In genomic region chr19:47231215-47232054, GRCh38 we compare ENCODE assay signal across 8 cellular contexts. TPM values are rescaled to one million over a fixed set of nuclear protein-coding genes. Genes with fewer than 3 reads are reported as not detected.
A peak's percentile ranks its signal among the peaks of the same experiment; 100 is the strongest.
DNase-seq lines count a peak whose midpoint lies in the region; ATAC-seq and TF ChIP-seq lines count a peak whose summit lies in the region.

No MANE protein-coding gene starts in this region.

- 12% methylated on average over 51 of the region's 51 CpGs for WGBS in ectodermal cell, 2 experiments

- H3K36me3 Mint-ChIP-seq in activated CD4-positive, alpha-beta memory T cell treated with anti-CD3 and anti-CD28 coated beads, Interleukin-2, amount 10 ng/mL, durations not matched to agents 7 days and 5 days (ENCODE audit: low read depth): no peaks in the 10 kb centered on the region

- H3K4me1 ChIP-seq in ectodermal cell (ENCODE audit: control insufficient read depth, insufficient read depth, low read length) (peaks cover 19% of the 10 kb centered on the region), lower lobe of right lung (peaks cover 40% of the 10 kb centered on the region)

- intact Hi-C loops in lower lobe of right lung (cut with DNase I): no loop called here

- peak overlapping the region; percentile 36 for H3K27ac ChIP-seq in ectodermal cell (ENCODE audit: insufficient read depth, low read depth, low read length, poor library complexity, severe bottlenecking)
- H3K27ac ChIP-seq in lower lobe of right lung: peak overlapping the region; percentile 89

- DNase-seq in EL: peak; percentile 86
- peak; percentile 76 for DNase-seq in HCEC 1CT
- peak; percentile 49 for DNase-seq in NCI-H510A treated with DMSO at 0.1 percent for 48 hours (lab: John Stamatoyannopoulos, UW)
- peak; percentile 92 for DNase-seq in activated CD4-positive, alpha-beta memory T cell treated with anti-CD3 and anti-CD28 coated beads, Interleukin-2, amount 10 ng/mL, durations not matched to agents 7 days and 5 days
- peak; percentile 94 for DNase-seq in lower lobe of right lung
- peak; percentile 85 to 88 (median 85) for DNase-seq in stimulated activated CD4-positive, alpha-beta T cell treated with anti-CD3 and anti-CD28 coated beads, TNF-alpha, amount 100 ng/mL, for 1 hour (ENCODE audit: low read depth in 3 of 3, low spot score in 1 of 3)

- ATAC-seq in lower lobe of right lung (peak; percentile 65 to 79), GM21737 (IDR thresholded peaks at IDR 0.05; ENCODE audit: unreplicated experiment) (no peak)

- H3K27me3 ChIP-seq in ectodermal cell (ENCODE audit: control insufficient read depth, insufficient read depth, low read length, poor library complexity, severe bottlenecking) (no peaks in the 10 kb centered on the region), lower lobe of right lung (ENCODE audit: low read depth) (no peaks in the 10 kb centered on the region)

- CTCF ChIA-PET in activated CD4-positive, alpha-beta memory T cell treated with anti-CD3 and anti-CD28 coated beads, Interleukin-2, amount 10 ng/mL, durations not matched to agents 7 days and 5 days (lab: Charles Lee): interaction anchor here (0.9 to 4.8 kb wide), 5 partner anchors 13 to 81 kb away, joined by 3 to 59 read pairs (median 10); no protein-coding TSS in a partner anchor

- H3K4me3 ChIP-seq in ectodermal cell (ENCODE audit: insufficient read depth, low read depth, low read length) (peak overlapping the region; percentile 96), lower lobe of right lung (peak overlapping the region; percentile 91)

- H3K9me3 ChIP-seq in ectodermal cell (ENCODE audit: control insufficient read depth, low read length) (no peaks in the 10 kb centered on the region), lower lobe of right lung (no peaks in the 10 kb centered on the region)

- peak overlapping the region; percentile 63 for H3K4me3 Mint-ChIP-seq in activated CD4-positive, alpha-beta memory T cell treated with anti-CD3 and anti-CD28 coated beads, Interleukin-2, amount 10 ng/mL, durations not matched to agents 7 days and 5 days

- POLR2A ChIA-PET in activated CD4-positive, alpha-beta memory T cell treated with anti-CD3 and anti-CD28 coated beads, Interleukin-2, amount 10 ng/mL, durations not matched to agents 7 days and 5 days (lab: Charles Lee): interaction anchor here (1.1 to 3.0 kb wide), 4 partner anchors 9 to 118 kb away, joined by 3 to 34 read pairs (median 10); partner anchors contain the start of gene ZC3H4

- no peak for TF ChIP-seq CTCF in lower lobe of right lung (IDR thresholded peaks at IDR 0.05)

- peak overlapping the region; percentile 85 for H3K27ac Mint-ChIP-seq in activated CD4-positive, alpha-beta memory T cell treated with anti-CD3 and anti-CD28 coated beads, Interleukin-2, amount 10 ng/mL, durations not matched to agents 7 days and 5 days

- H3K27me3 Mint-ChIP-seq in activated CD4-positive, alpha-beta memory T cell treated with anti-CD3 and anti-CD28 coated beads, Interleukin-2, amount 10 ng/mL, durations not matched to agents 7 days and 5 days: no peaks in the 10 kb centered on the region

- no peaks in the 10 kb centered on the region for H3K9me3 Mint-ChIP-seq in activated CD4-positive, alpha-beta memory T cell treated with anti-CD3 and anti-CD28 coated beads, Interleukin-2, amount 10 ng/mL, durations not matched to agents 7 days and 5 days

- no peaks in the 10 kb centered on the region for H3K36me3 ChIP-seq in ectodermal cell (ENCODE audit: control insufficient read depth, insufficient read depth, low read length)
- no peaks in the 10 kb centered on the region for H3K36me3 ChIP-seq in lower lobe of right lung

- peaks cover 29% of the 10 kb centered on the region for H3K4me1 Mint-ChIP-seq in activated CD4-positive, alpha-beta memory T cell treated with anti-CD3 and anti-CD28 coated beads, Interleukin-2, amount 10 ng/mL, durations not matched to agents 7 days and 5 days

RNA-seq across cellular contexts. Expression of gene BBC3, which starts 0.4 kb away (rescaled TPM):
- 10 to 100 TPM; 17.3 to 19.0 TPM for total RNA-seq in activated CD4-positive, alpha-beta memory T cell treated with anti-CD3 and anti-CD28 coated beads, Interleukin-2, amount 10 ng/mL, durations not matched to agents 7 days and 5 days
- 17.5 TPM for polyA plus RNA-seq in ectodermal cell (2013, experiment 1 of 4)
- polyA plus RNA-seq in ectodermal cell (2013, experiment 2 of 4): 15.1 TPM
- 14.1 TPM for polyA plus RNA-seq in ectodermal cell (2013, experiment 3 of 4)
- polyA plus RNA-seq in ectodermal cell (2013, experiment 4 of 4): 15.8 TPM
- 18.5 TPM for total RNA-seq in lower lobe of right lung

RNA-seq across cellular contexts. Expression of gene CCDC9, which starts 24.9 kb away (rescaled TPM):
- 10 to 100 TPM; 29.9 to 30.2 TPM for total RNA-seq in activated CD4-positive, alpha-beta memory T cell treated with anti-CD3 and anti-CD28 coated beads, Interleukin-2, amount 10 ng/mL, durations not matched to agents 7 days and 5 days
- 35.5 TPM for polyA plus RNA-seq in ectodermal cell (2013, experiment 1 of 4)
- 34.5 TPM for polyA plus RNA-seq in ectodermal cell (2013, experiment 2 of 4)
- polyA plus RNA-seq in ectodermal cell (2013, experiment 3 of 4): 21.2 TPM
- polyA plus RNA-seq in ectodermal cell (2013, experiment 4 of 4): 21.1 TPM
- total RNA-seq in lower lobe of right lung: 30.7 TPM

RNA-seq across cellular contexts. Expression of gene INAFM1, which starts 43.2 kb away (rescaled TPM):
- total RNA-seq in activated CD4-positive, alpha-beta memory T cell treated with anti-CD3 and anti-CD28 coated beads, Interleukin-2, amount 10 ng/mL, durations not matched to agents 7 days and 5 days: 10 to 100 TPM; 12.6 to 13.9 TPM
- polyA plus RNA-seq in ectodermal cell (2013, experiment 1 of 4): 8.4 TPM
- 9.1 TPM for polyA plus RNA-seq in ectodermal cell (2013, experiment 2 of 4)
- 9.6 TPM for polyA plus RNA-seq in ectodermal cell (2013, experiment 3 of 4)
- 10.0 TPM for polyA plus RNA-seq in ectodermal cell (2013, experiment 4 of 4)
- 18.0 TPM for total RNA-seq in lower lobe of right lung
